ENCODE assay signal across 15 cellular contexts in the genomic region with DNA sequence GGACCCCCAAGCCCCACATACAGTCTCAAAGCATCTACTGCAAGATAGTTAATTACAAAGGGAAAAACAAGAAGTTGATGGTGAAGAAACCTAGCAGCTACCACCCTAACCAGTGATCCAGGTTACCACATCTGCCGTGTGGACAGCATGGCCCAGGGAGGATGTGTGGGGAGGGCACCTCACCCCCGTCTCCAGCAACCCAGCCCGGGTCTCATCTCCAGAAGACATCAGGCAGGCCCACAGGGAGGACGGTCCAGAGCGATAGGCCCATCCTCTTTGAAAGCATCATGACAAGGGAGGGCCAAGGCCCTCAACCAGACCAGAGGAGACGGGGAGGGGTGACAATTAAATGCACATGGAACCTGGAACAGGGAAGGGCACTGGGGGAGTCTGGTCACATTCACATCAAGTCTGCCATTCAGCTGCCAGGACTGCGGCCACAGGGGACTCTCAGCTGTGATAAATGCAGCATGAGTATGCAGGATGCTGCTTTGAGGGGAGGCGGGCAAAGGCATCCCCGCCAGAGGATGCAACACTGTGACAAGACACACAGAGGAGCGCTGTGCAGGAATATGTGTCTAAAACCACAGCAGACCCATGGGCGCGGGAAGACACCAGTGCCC. TPM values are rescaled to one million over a fixed set of nuclear protein-coding genes. Genes with fewer than 3 reads are reported as not detected.
DNase-seq lines count a peak whose midpoint lies in the region; ATAC-seq and TF ChIP-seq lines count a peak whose summit lies in the region.
"Had no signal": no experiment of that assay in that cellular context is flagged by ENCODE, and none has a peak within 500 bp of the region (broad histone marks: within the 10 kb centered on the region; RNA-seq: fewer than 3 reads in every experiment).

No MANE protein-coding gene starts in this region.

- no peak overlapping the region for H2BK12ac ChIP-seq in neuronal stem cell (ENCODE audit: low read length)

- H3K4me3 Mint-ChIP-seq in WTC11 = no peak overlapping the region

- H3K9me3 ChIP-seq in spleen (no peaks in the 10 kb centered on the region), neuronal stem cell (replicated peaks in 1 of 2; ENCODE audit: control insufficient read depth in 2 of 2, insufficient read depth in 1 of 2, low read depth in 1 of 2, low read length in 2 of 2) (no peaks in the 10 kb centered on the region)
- H3K9me3 ChIP-seq: BLaER1, HAP-1 had no signal

- H3K18ac ChIP-seq in neuronal stem cell (ENCODE audit: low read length) = no peak overlapping the region

- peaks cover 0 to 46% (median 7%) of the 10 kb centered on the region in 6 donors for H3K4me1 ChIP-seq in spleen
- peaks cover 0 to 16% of the 10 kb centered on the region in 2 donors for H3K4me1 ChIP-seq in neuronal stem cell (ENCODE audit: control insufficient read depth in 2 of 2, insufficient read depth in 1 of 2, low read depth in 1 of 2, low read length in 2 of 2)
- H3K4me1 ChIP-seq: BLaER1 had no signal

- no peak overlapping the region for H4K8ac ChIP-seq in neuronal stem cell (ENCODE audit: low read depth, low read length)

- H2BK120ac ChIP-seq in neuronal stem cell (ENCODE audit: low read depth, low read length) = no peak overlapping the region

- peak overlapping the region; percentile 64; the same call in 1 of the 2 replicates for H3K27ac ChIP-seq in HL-60 (replicated peaks)
- peak overlapping the region in 3 of 8 donors; percentile 17 to 42 (median 24) for H3K27ac ChIP-seq in spleen
- no peak overlapping the region for H3K27ac ChIP-seq in neuronal stem cell (replicated peaks; ENCODE audit: low read length)
- H3K27ac ChIP-seq: BLaER1 had no signal

- no peaks in the 10 kb centered on the region for H3K27me3 Mint-ChIP-seq in WTC11 (ENCODE audit: low read depth)

- H3K9ac ChIP-seq in neuronal stem cell (ENCODE audit: low read depth, low read length, poor library complexity) = no peak overlapping the region
- H3K9ac ChIP-seq: BLaER1 had no signal

- CTCF ChIA-PET in WTC11 (lab: Charles Lee) = no interaction called here

- no peak overlapping the region for H2AFZ ChIP-seq in neuronal stem cell (ENCODE audit: low read length)

- 74 to 92% (median 90%) methylated on average over 12 of the region's 12 CpGs for WGBS in spleen, 5 donors
- WGBS in neuronal stem cell (ENCODE audit: extremely low coverage in 2 of 2, insufficient read length in 2 of 2, insufficient replicate concordance in 1 of 2), 2 donors = no CpG with 5 or more reads among the region's 12 CpGs

- no peak overlapping the region for H4K91ac ChIP-seq in neuronal stem cell (ENCODE audit: low read depth, low read length, poor library complexity)

- peak in 1 of 2 experiments; percentile 71 for DNase-seq in HL-60 (ENCODE audit: low read depth in 1 of 2, low spot score in 1 of 2)
- peak; percentile 5 for DNase-seq in WTC11 (ENCODE audit: low spot score)
- DNase-seq in mesenteric fat pad (ENCODE audit: low spot score) = peak; percentile 65
- peak; percentile 47 for DNase-seq in spleen
- no peak for DNase-seq in neuronal stem cell (ENCODE audit: low spot score)
- no peak for DNase-seq in D341Med (ENCODE audit: low spot score)
- DNase-seq: IMR-90, Kasumi-1, NCI-H2029 treated with DMSO at 0.1 percent for 48 hours, NCI-H510A, NCI-H82, SIG-M5 had no signal

- TF ChIP-seq CTCF in HL-60 (IDR thresholded peaks at IDR 0.05; ENCODE audit: insufficient read depth, low read length) (no peak), WTC11 (IDR thresholded peaks at IDR 0.05) (no peak), spleen (IDR thresholded peaks at IDR 0.05 in 8 of 11, conservative IDR thresholded peaks at IDR 0.05 in 3 of 11) (no peak)

- H3K79me1 ChIP-seq in neuronal stem cell (ENCODE audit: low read depth, low read length) = peaks cover 9% of the 10 kb centered on the region

- peaks cover 66% of the 10 kb centered on the region for H3K36me3 Mint-ChIP-seq in WTC11

- H3K14ac ChIP-seq in neuronal stem cell (ENCODE audit: low read length) = no peak overlapping the region

- TF ChIP-seq POLR2A in spleen (IDR thresholded peaks at IDR 0.05) = no peak

- intact Hi-C loops in spleen (cut with DNase I; ENCODE audit: low total_unique reads) = no loop called here

- H2AK5ac ChIP-seq in neuronal stem cell (ENCODE audit: low read depth, low read length) = no peak overlapping the region

- H3K27me3 ChIP-seq in HL-60 (ENCODE audit: insufficient read depth, poor library complexity, severe bottlenecking) (no peaks in the 10 kb centered on the region), spleen (replicated peaks in 1 of 7) (no peaks in the 10 kb centered on the region), neuronal stem cell (ENCODE audit: control insufficient read depth in 3 of 3, insufficient read depth in 3 of 3, low read depth in 1 of 3, low read length in 3 of 3) (no peaks in the 10 kb centered on the region)
- H3K27me3 ChIP-seq: BLaER1 had no signal

- H3K4me3 ChIP-seq in HL-60 (replicated peaks; ENCODE audit: insufficient read depth, low read length) (no peak overlapping the region), spleen (no peak overlapping the region), neuronal stem cell (ENCODE audit: low read length in 2 of 2) (no peak overlapping the region)
- H3K4me3 ChIP-seq: BLaER1, HAP-1 had no signal

- H3K27ac Mint-ChIP-seq in WTC11 = peak overlapping the region; percentile 19; the same call in 1 of the 2 replicates

- H3K4ac ChIP-seq in neuronal stem cell (ENCODE audit: low read length) = no peak overlapping the region

- no peaks in the 10 kb centered on the region for H3K4me1 Mint-ChIP-seq in WTC11

- no peaks in the 10 kb centered on the region for H3K9me3 Mint-ChIP-seq in WTC11

- POLR2A ChIA-PET in WTC11 (lab: Charles Lee) = interaction anchor here (1.2 kb wide), 1 partner anchor 18 kb away, joined by 4 read pairs; the partner anchor contains the start of gene ZXDC

- ATAC-seq in WTC11 (no peak), HG03432 (IDR thresholded peaks at IDR 0.05; ENCODE audit: unreplicated experiment) (no peak)

- H2BK15ac ChIP-seq in neuronal stem cell (ENCODE audit: low read length) = no peak overlapping the region

- peaks cover 5 to 100% (median 75%) of the 10 kb centered on the region in 6 donors for H3K36me3 ChIP-seq in spleen
- peaks cover 47 to 84% of the 10 kb centered on the region in 2 donors for H3K36me3 ChIP-seq in neuronal stem cell (replicated peaks in 1 of 2; ENCODE audit: control insufficient read depth in 2 of 2, insufficient read depth in 2 of 2, low read length in 2 of 2)

- H3K4me2 ChIP-seq in neuronal stem cell (ENCODE audit: insufficient read depth, low read length, poor library complexity, severe bottlenecking) = no peak overlapping the region
- H3K4me2 ChIP-seq: BLaER1 had no signal

- no peak overlapping the region for H3K23ac ChIP-seq in neuronal stem cell (ENCODE audit: low read depth, low read length, poor library complexity)

- H2BK5ac ChIP-seq in neuronal stem cell (ENCODE audit: low read length) = no peak overlapping the region

TF ChIP-seq in WTC11, 78 proteins besides CTCF, POLR2A, EP300 and RAD21 (continues in another document):
- TF ChIP-seq GTF2I (CRISPR knock-in tag; conservative IDR thresholded peaks at IDR 0.05) (no peak), SMAD4 (CRISPR knock-in tag; IDR thresholded peaks at IDR 0.05) (no peak)
- TF ChIP-seq, protein P1, sequence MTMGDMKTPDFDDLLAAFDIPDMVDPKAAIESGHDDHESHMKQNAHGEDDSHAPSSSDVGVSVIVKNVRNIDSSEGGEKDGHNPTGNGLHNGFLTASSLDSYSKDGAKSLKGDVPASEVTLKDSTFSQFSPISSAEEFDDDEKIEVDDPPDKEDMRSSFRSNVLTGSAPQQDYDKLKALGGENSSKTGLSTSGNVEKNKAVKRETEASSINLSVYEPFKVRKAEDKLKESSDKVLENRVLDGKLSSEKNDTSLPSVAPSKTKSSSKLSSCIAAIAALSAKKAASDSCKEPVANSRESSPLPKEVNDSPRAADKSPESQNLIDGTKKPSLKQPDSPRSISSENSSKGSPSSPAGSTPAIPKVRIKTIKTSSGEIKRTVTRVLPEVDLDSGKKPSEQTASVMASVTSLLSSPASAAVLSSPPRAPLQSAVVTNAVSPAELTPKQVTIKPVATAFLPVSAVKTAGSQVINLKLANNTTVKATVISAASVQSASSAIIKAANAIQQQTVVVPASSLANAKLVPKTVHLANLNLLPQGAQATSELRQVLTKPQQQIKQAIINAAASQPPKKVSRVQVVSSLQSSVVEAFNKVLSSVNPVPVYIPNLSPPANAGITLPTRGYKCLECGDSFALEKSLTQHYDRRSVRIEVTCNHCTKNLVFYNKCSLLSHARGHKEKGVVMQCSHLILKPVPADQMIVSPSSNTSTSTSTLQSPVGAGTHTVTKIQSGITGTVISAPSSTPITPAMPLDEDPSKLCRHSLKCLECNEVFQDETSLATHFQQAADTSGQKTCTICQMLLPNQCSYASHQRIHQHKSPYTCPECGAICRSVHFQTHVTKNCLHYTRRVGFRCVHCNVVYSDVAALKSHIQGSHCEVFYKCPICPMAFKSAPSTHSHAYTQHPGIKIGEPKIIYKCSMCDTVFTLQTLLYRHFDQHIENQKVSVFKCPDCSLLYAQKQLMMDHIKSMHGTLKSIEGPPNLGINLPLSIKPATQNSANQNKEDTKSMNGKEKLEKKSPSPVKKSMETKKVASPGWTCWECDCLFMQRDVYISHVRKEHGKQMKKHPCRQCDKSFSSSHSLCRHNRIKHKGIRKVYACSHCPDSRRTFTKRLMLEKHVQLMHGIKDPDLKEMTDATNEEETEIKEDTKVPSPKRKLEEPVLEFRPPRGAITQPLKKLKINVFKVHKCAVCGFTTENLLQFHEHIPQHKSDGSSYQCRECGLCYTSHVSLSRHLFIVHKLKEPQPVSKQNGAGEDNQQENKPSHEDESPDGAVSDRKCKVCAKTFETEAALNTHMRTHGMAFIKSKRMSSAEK (CRISPR knock-in tag; IDR thresholded peaks at IDR 0.05; ENCODE audit: borderline replicate concordance) = no peak

RNA-seq across cellular contexts. Expression of gene ZXDC, which starts 18.8 kb away (rescaled TPM):
- 32.9 to 34.7 TPM (median 33.4 TPM) in 3 replicates for total RNA-seq in WTC11 (2021)
- total RNA-seq in mesenteric fat pad = 29.4 TPM
- 10 to 100 TPM; 32.4 to 75.3 (median 50.0) TPM for total RNA-seq in spleen
- polyA plus RNA-seq in spleen = 10 to 100 TPM in 2 of 3 donors, 1 to 10 TPM in 1; 7.5 to 14.6 (median 13.2) TPM
- 9.3 TPM for polyA plus RNA-seq in neuronal stem cell (2013, experiment 1 of 2)
- 9.8 TPM for polyA plus RNA-seq in neuronal stem cell (2013, experiment 2 of 2)

Comparison
In these comparisons a context has a peak if more than half of its experiments do, and no peak if none do; other contexts are left out.
1. DNase-seq: peak in WTC11 (single experiment), mesenteric fat pad (single experiment) and spleen (single experiment); none in neuronal stem cell (single experiment) and D341Med (single experiment).